11 cellular contexts compared by ENCODE assay signal in the genomic region with DNA sequence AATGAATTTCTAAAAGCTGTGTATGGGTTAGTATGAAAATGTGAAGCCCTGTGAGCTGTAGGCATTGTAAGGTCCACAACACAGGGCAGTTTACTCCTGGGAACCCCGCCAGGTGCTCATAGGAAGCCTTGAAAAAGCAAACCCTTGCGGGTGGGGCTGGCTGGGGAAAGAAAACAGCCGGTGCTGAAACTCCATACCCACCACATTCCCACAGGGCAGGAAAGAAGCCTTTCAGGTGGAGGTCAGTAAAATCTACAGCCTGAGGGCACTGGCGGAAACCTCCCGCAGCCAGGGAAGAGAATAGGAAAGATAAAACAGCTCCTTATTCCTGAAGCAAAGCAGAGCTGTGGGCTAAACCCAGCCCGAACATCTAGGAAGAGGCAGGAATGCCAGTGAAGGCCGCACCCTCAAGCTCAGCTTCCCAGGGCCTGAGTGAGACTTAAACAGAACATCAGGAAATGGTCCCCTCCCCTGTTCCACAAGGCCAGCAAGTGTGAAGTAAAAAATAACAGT. TPM values are rescaled to one million over a fixed set of nuclear protein-coding genes. Genes with fewer than 3 reads are reported as not detected.
A peak's percentile ranks its signal among the peaks of the same experiment; 100 is the strongest.
DNase-seq lines count a peak whose midpoint lies in the region; ATAC-seq and TF ChIP-seq lines count a peak whose summit lies in the region.
"Had no signal": no experiment of that assay in that cellular context is flagged by ENCODE, and none has a peak within 500 bp of the region (broad histone marks: within the 10 kb centered on the region; RNA-seq: fewer than 3 reads in every experiment).

No MANE protein-coding gene starts in this region.

- no peaks in the 10 kb centered on the region for H3K9me3 Mint-ChIP-seq in activated T-helper 17 cell treated with anti-CD3 and anti-CD28 coated beads, Interleukin-2, amount 50 U/mL, for 72 hours
- H3K9me3 Mint-ChIP-seq: activated naive CD8-positive, alpha-beta T cell treated with anti-CD3 and anti-CD28 coated beads for 36 hours had no signal

- no peak for TF ChIP-seq CTCF in left lung (IDR thresholded peaks at IDR 0.05)
- no peak for TF ChIP-seq CTCF in suprapubic skin (IDR thresholded peaks at IDR 0.05)

- H3K27me3 ChIP-seq in left lung, result no peaks in the 10 kb centered on the region
- H3K27me3 ChIP-seq in suprapubic skin, result no peaks in the 10 kb centered on the region

- no peak for ATAC-seq in activated T-helper 17 cell treated with anti-CD3 and anti-CD28 coated beads, Interleukin-2, amount 50 U/mL, for 72 hours (replicated peaks)
- ATAC-seq in left lung (peak; percentile 92), HG02885 (IDR thresholded peaks at IDR 0.05; ENCODE audit: poor library complexity, unreplicated experiment) (no peak)

- no peaks in the 10 kb centered on the region for H3K36me3 Mint-ChIP-seq in activated T-helper 17 cell treated with anti-CD3 and anti-CD28 coated beads, Interleukin-2, amount 50 U/mL, for 72 hours (ENCODE audit: low read depth)
- H3K36me3 Mint-ChIP-seq: activated naive CD8-positive, alpha-beta T cell treated with anti-CD3 and anti-CD28 coated beads for 36 hours had no signal

- H3K4me1 ChIP-seq in left lung (peaks cover 8 to 19% of the 10 kb centered on the region in 2 donors), suprapubic skin (no peaks in the 10 kb centered on the region)

- H3K9me3 ChIP-seq in left lung, result no peaks in the 10 kb centered on the region
- H3K9me3 ChIP-seq in suprapubic skin, result no peaks in the 10 kb centered on the region

- H3K36me3 ChIP-seq in left lung, result no peaks in the 10 kb centered on the region
- H3K36me3 ChIP-seq in suprapubic skin, result no peaks in the 10 kb centered on the region

- H3K27me3 Mint-ChIP-seq in activated T-helper 17 cell treated with anti-CD3 and anti-CD28 coated beads, Interleukin-2, amount 50 U/mL, for 72 hours, result peaks cover 4% of the 10 kb centered on the region

- intact Hi-C loops in left lung (cut with DNase I), result no loop called here

- no peak for TF ChIP-seq EP300 in suprapubic skin (IDR thresholded peaks at IDR 0.05)

- H3K4me3 ChIP-seq in left lung (no peak overlapping the region), suprapubic skin (no peak overlapping the region)
- H3K4me3 ChIP-seq: SK-N-MC had no signal

- H3K27ac ChIP-seq in left lung (peak overlapping the region; percentile 53 to 60), suprapubic skin (peak overlapping the region; percentile 54)
- H3K27ac ChIP-seq: HL-60, SK-N-MC had no signal

- TF ChIP-seq POLR2A in suprapubic skin (IDR thresholded peaks at IDR 0.05), result no peak

- peaks cover 12% of the 10 kb centered on the region for H3K4me1 Mint-ChIP-seq in activated T-helper 17 cell treated with anti-CD3 and anti-CD28 coated beads, Interleukin-2, amount 50 U/mL, for 72 hours

- peak overlapping the region; percentile 68 for H3K4me3 Mint-ChIP-seq in activated T-helper 17 cell treated with anti-CD3 and anti-CD28 coated beads, Interleukin-2, amount 50 U/mL, for 72 hours
- H3K4me3 Mint-ChIP-seq: activated naive CD8-positive, alpha-beta T cell treated with anti-CD3 and anti-CD28 coated beads for 36 hours had no signal

- DNase-seq in NCI-H345 (lab: John Stamatoyannopoulos, UW) (peak; percentile 4), NCI-H345 treated with DMSO at 0.1 percent for 48 hours (lab: John Stamatoyannopoulos, UW; ENCODE audit: unreplicated experiment) (no peak), left lung (peak in 1 of 2 donors; percentile 70), suprapubic skin (ENCODE audit: low spot score in 2 of 2) (peak in 1 of 2 donors; percentile 55), hepatic stellate cell (ENCODE audit: low spot score) (no peak), foreskin melanocyte (no peak)
- DNase-seq: activated naive CD8-positive, alpha-beta T cell treated with anti-CD3 and anti-CD28 coated beads for 36 hours had no signal

- H3K27ac Mint-ChIP-seq in activated T-helper 17 cell treated with anti-CD3 and anti-CD28 coated beads, Interleukin-2, amount 50 U/mL, for 72 hours, result peak overlapping the region; percentile 64
- H3K27ac Mint-ChIP-seq: activated naive CD8-positive, alpha-beta T cell treated with anti-CD3 and anti-CD28 coated beads for 36 hours had no signal

- 72% methylated on average over 7 of the region's 7 CpGs for WGBS in suprapubic skin

RNA-seq across cellular contexts. Expression of gene PODXL, which starts 34.7 kb away (rescaled TPM):
- 1 to 10 TPM in 1 of 2 donors, under 1 TPM in 1; 0.40 to 1.8 TPM for total RNA-seq in activated T-helper 17 cell treated with anti-CD3 and anti-CD28 coated beads, Interleukin-2, amount 50 U/mL, for 72 hours
- total RNA-seq in left lung (100 to 1,000 TPM in 1 of 2 donors, 10 to 100 TPM in 1; 62.1 to 124 TPM), suprapubic skin (10 to 100 TPM; 10.2 to 27.9 (median 17.8) TPM)

Comparison
In these comparisons a context has a peak if more than half of its experiments do, and no peak if none do; other contexts are left out.
1. RNA of gene PODXL, which starts 34.7 kb away (total RNA-seq): 62.1 to 124 TPM in left lung and 10.2 to 27.9 TPM in suprapubic skin; 0.40 to 1.8 TPM in activated T-helper 17 cell treated with anti-CD3 and anti-CD28 coated beads, Interleukin-2, amount 50 U/mL, for 72 hours; every median in the first group is over 4 times any median in the second.